1 cellular context compared by ENCODE assay signal in genomic region chr12:4645023-4645422, GRCh38.
TF ChIP-seq lines count a peak whose summit lies in the region.

No MANE protein-coding gene starts in this region.

TF ChIP-seq in K562, 482 proteins besides CTCF, POLR2A, EP300 and RAD21:
- TF ChIP-seq ZNF140 (CRISPR knock-in tag; IDR thresholded peaks at IDR 0.05) (no peak), RFX1 (IDR thresholded peaks at IDR 0.05) (peak; percentile 63), XRCC5 (IDR thresholded peaks at IDR 0.05; ENCODE audit: low read depth, low read length) (no peak), FOXK1 (CRISPR knock-in tag; IDR thresholded peaks at IDR 0.05; ENCODE audit: borderline replicate concordance) (no peak)
